7 cellular contexts compared by ENCODE assay signal in the genomic region with DNA sequence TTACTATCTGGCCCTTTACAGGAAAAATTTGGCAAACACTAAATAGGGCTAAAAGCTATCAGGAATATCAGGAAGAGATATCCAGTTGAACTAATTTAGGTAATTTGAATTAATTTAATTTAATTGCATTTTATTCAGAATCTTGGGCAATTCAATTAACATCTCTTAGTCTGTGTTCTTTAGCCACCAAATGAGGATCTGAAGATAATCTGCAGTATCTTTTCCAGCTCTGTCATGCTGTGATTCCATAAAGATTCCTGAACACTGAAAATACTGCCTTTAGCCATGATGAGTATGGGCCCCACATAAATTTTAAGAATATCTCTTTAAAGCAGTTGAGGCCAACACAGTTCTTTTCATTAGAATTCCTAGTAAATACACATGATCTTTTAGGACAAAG.
"Had no signal": no experiment of that assay in that cellular context is flagged by ENCODE, and none has a peak within 500 bp of the region (broad histone marks: within the 10 kb centered on the region; RNA-seq: fewer than 3 reads in every experiment).

No MANE protein-coding gene starts in this region.

- H3K4me3 ChIP-seq: K562 had no signal

- ATAC-seq: HepG2, K562 had no signal

- H3K36me3 Mint-ChIP-seq: IgD-negative memory B cell had no signal

- H3K27me3 Mint-ChIP-seq: IgD-negative memory B cell had no signal

- H3K27ac Mint-ChIP-seq: IgD-negative memory B cell had no signal

- H3K27ac ChIP-seq: HL-60 had no signal

- H3K4me1 Mint-ChIP-seq: IgD-negative memory B cell had no signal

- H3K4me3 Mint-ChIP-seq: IgD-negative memory B cell had no signal

- DNase-seq: IMR-90, KBM-7, KG1 had no signal
